8 cellular contexts compared by ENCODE assay signal in the genomic region with DNA sequence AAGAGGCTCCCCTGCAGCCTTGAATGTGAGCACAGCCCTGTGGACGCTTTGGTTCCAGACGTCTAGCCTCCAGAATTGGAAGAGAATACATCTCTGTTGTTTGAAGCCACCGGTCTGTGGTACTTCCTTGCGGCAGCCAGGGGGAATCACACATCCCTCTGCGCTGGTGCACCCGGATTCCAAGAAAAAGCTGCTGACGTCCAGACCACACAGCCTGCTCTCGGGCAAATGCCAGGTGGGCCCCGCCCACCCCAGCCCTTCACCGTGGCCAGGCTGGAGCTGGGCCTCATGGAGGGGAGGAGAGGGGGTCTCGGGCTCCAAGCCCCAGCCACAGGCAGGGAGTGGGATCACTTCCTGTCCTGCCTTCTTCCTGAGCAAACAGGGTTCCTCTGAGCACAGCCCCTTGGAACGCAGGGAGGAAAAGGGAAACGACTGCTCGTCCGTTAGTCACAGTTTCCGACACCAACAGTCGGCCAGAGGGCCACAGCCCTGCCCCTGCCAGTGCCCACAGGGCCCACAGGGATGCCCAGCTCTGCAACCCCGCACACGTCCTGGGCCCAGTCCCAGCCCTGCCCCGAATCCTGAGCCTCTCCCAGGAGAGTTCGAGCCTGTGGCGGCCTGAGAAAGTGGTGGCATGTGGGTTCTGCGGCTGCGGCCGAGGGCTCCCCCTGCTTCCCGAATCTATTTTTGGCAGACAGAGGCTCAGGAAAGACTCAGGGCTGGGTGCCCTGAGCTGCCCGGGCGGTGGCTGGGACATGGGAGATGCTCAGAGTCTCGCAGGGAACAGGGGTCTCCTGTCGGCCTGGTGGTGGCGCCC.
DNase-seq lines count a peak whose midpoint lies in the region; ATAC-seq and TF ChIP-seq lines count a peak whose summit lies in the region.

No MANE protein-coding gene starts in this region.

- peaks cover 45% of the 10 kb centered on the region for H3K4me1 Mint-ChIP-seq in nephron

- TF ChIP-seq POLR2A in Peyer's patch (IDR thresholded peaks at IDR 0.05), result no peak

- H3K36me3 ChIP-seq in Peyer's patch, result peaks cover 0 to 71% (median 0%) of the 10 kb centered on the region in 3 donors

- CTCF ChIA-PET in AG04449 (lab: Yijun Ruan, JAX), result interaction anchor here (0.6 to 6.0 kb wide), 23 partner anchors 9 to 407 kb away, joined by 3 to 83 read pairs (median 5); no protein-coding TSS in a partner anchor

- H3K9me3 Mint-ChIP-seq in nephron, result no peaks in the 10 kb centered on the region

- H3K9me3 ChIP-seq in Peyer's patch, result no peaks in the 10 kb centered on the region

- peaks cover 3% of the 10 kb centered on the region for H3K27me3 Mint-ChIP-seq in nephron (ENCODE audit: low read depth)

- peak overlapping the region; percentile 73 to 94 (median 88) for H3K27ac Mint-ChIP-seq in nephron

- POLR2A ChIA-PET in AG04449 (lab: Yijun Ruan, JAX), result interaction anchor here (0.5 to 3.3 kb wide), 5 partner anchors 9 to 385 kb away, joined by 3 to 29 read pairs (median 3); no protein-coding TSS in a partner anchor

- H3K4me3 Mint-ChIP-seq in nephron, result no peak overlapping the region

- DNase-seq in AG04449 (ENCODE audit: low read depth, low spot score) (no peak), Peyer's patch (peak in 2 of 3 donors; percentile 56 to 59), DMS153 treated with DMSO at 0.1 percent for 48 hours (lab: John Stamatoyannopoulos, UW; ENCODE audit: unreplicated experiment) (no peak), NCI-H446 treated with DMSO at 0.1 percent for 48 hours (lab: John Stamatoyannopoulos, UW) (no peak), SIG-M5 (lab: John Stamatoyannopoulos, UW) (no peak)
- no peak for DNase-seq in stimulated activated naive CD4-positive, alpha-beta T cell treated with Interleukin-2 at 50 U/mL for 16 hours (lab: John Stamatoyannopoulos, UW)

- ATAC-seq in esophagus mucosa, result peak; percentile 40

- H3K4me3 ChIP-seq in AG04449 (ENCODE audit: low read depth, low read length), result no peak overlapping the region
- no peak overlapping the region for H3K4me3 ChIP-seq in Peyer's patch

- H3K4me1 ChIP-seq in Peyer's patch, result peaks cover 0 to 41% (median 6%) of the 10 kb centered on the region in 4 donors

- H3K27ac ChIP-seq in Peyer's patch, result peak overlapping the region; percentile 50 to 87 (median 77)

- peak; percentile 64 for TF ChIP-seq CTCF in AG04449 (IDR thresholded peaks at IDR 0.05; ENCODE audit: insufficient read depth, low read length, missing control alignments)
- TF ChIP-seq CTCF in Peyer's patch (IDR thresholded peaks at IDR 0.05), result peak in 4 of 6 experiments; percentile 12 to 36 (median 29)
- TF ChIP-seq CTCF in nephron (IDR thresholded peaks at IDR 0.05; ENCODE audit: unreplicated experiment in 3 of 3), result peak; percentile 29 to 45 (median 40)

- no peaks in the 10 kb centered on the region for H3K27me3 ChIP-seq in Peyer's patch

- H3K36me3 Mint-ChIP-seq in nephron (ENCODE audit: low read depth), result peaks cover 45% of the 10 kb centered on the region

Comparison
In these comparisons a context has a peak if more than half of its experiments do, and no peak if none do; other contexts are left out.
1. DNase-seq: peak in Peyer's patch (2 of 3); none in AG04449 (single experiment), DMS153 treated with DMSO at 0.1 percent for 48 hours (single experiment), stimulated activated naive CD4-positive, alpha-beta T cell treated with Interleukin-2 at 50 U/mL for 16 hours (single experiment), NCI-H446 treated with DMSO at 0.1 percent for 48 hours (single experiment) and SIG-M5 (single experiment).
2. Peak in every context shown above with its lines, with median percentiles within 50 percentile points of each other: CTCF ChIP-seq.